Comparison of ENCODE assay signal across 18 cellular contexts in the genomic region with DNA sequence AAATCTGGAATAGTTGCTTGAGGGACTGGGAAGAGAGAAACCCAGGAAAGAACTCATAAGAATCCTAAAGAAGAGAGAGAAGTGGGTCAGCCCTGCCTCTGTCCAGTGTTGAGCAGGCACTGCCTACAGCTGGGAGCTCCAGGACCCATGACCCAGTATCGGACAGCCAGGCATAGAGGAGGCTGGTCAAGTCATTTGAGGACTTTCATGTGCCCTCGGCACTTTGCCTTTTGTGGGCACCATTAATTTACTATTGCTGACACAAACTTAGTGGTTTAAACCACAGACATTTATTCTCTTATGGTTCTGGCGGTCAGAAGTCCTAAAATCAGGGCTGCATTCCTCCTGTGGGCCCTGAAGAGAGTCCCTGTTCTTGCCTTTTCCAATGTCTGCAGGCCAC.
DNase-seq lines count a peak whose midpoint lies in the region; ATAC-seq and TF ChIP-seq lines count a peak whose summit lies in the region.
"Had no signal": no experiment of that assay in that cellular context is flagged by ENCODE, and none has a peak within 500 bp of the region (broad histone marks: within the 10 kb centered on the region; RNA-seq: fewer than 3 reads in every experiment).

No MANE protein-coding gene starts in this region.

- no peak overlapping the region for H2BK12ac ChIP-seq in H9 (ENCODE audit: insufficient read length, low read depth, low read length)

- no peak overlapping the region for H4K8ac ChIP-seq in H9 (replicated peaks; ENCODE audit: insufficient read length, low read depth, low read length)

- H3K56ac ChIP-seq in H9 (ENCODE audit: insufficient read length, low read depth, low read length), result no peak overlapping the region

- no peak overlapping the region; a peak in 1 of 5 replicates for H3K4me3 Mint-ChIP-seq in H9
- H3K4me3 Mint-ChIP-seq in CD14-positive monocyte, result no peak overlapping the region
- H3K4me3 Mint-ChIP-seq: CD4-positive, CD25-positive, alpha-beta regulatory T cell had no signal

- intact Hi-C loops in sciatic nerve (cut with DNase I) (no loop called here), CD14-positive monocyte (cut with micrococcal nuclease) (no loop called here)

- no peaks in the 10 kb centered on the region for H3K27me3 ChIP-seq in H9 (ENCODE audit: insufficient read depth, low read length)

- no peak overlapping the region for H4K91ac ChIP-seq in H9 (ENCODE audit: insufficient read length, low read depth, low read length)

- H3K27ac ChIP-seq in H9 (ENCODE audit: insufficient read length, low read depth, low read length), result no peak overlapping the region
- H3K27ac ChIP-seq: 22Rv1, BLaER1 had no signal

- H2BK15ac ChIP-seq in H9 (ENCODE audit: low read depth, low read length), result 0 out of 2 replicates have a peak overlapping the region, but pooled peaks have one; percentile 27

- no peaks in the 10 kb centered on the region for H3K23me2 ChIP-seq in H9 (ENCODE audit: insufficient read length, low read depth, low read length, poor library complexity, severe bottlenecking)

- H3K9ac ChIP-seq in H9 (ENCODE audit: extremely low read depth, insufficient read length, low read length), result no peak overlapping the region
- H3K9ac ChIP-seq: BLaER1 had no signal

- TF ChIP-seq CTCF in H9 (conservative IDR thresholded peaks at IDR 0.05), result no peak
- TF ChIP-seq CTCF in CD14-positive monocyte (IDR thresholded peaks at IDR 0.05), result no peak

- H2BK20ac ChIP-seq in H9 (ENCODE audit: low read depth, low read length, poor library complexity, severe bottlenecking), result no peak overlapping the region

- no peak overlapping the region for H3K14ac ChIP-seq in H9 (ENCODE audit: insufficient read depth, low read length)

- H3K79me2 ChIP-seq in H9 (ENCODE audit: insufficient read depth, low read length), result no peaks in the 10 kb centered on the region

- DNase-seq in H9 (no peak), SW480 (ENCODE audit: low spot score) (peak; percentile 16), fibroblast of peridontal ligament (ENCODE audit: extremely low read depth) (peak; percentile 43), sciatic nerve (ENCODE audit: low spot score) (no peak), CD14-positive monocyte (ENCODE audit: low spot score) (no peak), HuH-7.5 (ENCODE audit: low spot score) (no peak)
- no peak for DNase-seq in stimulated activated naive CD4-positive, alpha-beta T cell (lab: John Stamatoyannopoulos, UW)
- DNase-seq: AML-193; Calu3; CD4-positive, CD25-positive, alpha-beta regulatory T cell; DMS 273 treated with DMSO at 0.1 percent for 48 hours; DMS79; GOT3 had no signal

- peaks cover 2% of the 10 kb centered on the region; the same call in 1 of the 2 replicates for H3K27me3 Mint-ChIP-seq in H9 (ENCODE audit: low read depth)
- H3K27me3 Mint-ChIP-seq in CD14-positive monocyte (ENCODE audit: low read depth in 3 of 3), result peaks cover 5 to 10% (median 7%) of the 10 kb centered on the region in 3 donors
- H3K27me3 Mint-ChIP-seq: CD4-positive, CD25-positive, alpha-beta regulatory T cell had no signal

- H3K18ac ChIP-seq in H9 (ENCODE audit: insufficient read length, low read depth, low read length), result no peak overlapping the region

- H3K27ac Mint-ChIP-seq in H9 (no peak overlapping the region; a peak in 1 of 7 replicates), CD14-positive monocyte (no peak overlapping the region)
- H3K27ac Mint-ChIP-seq: CD4-positive, CD25-positive, alpha-beta regulatory T cell had no signal

- no peaks in the 10 kb centered on the region for H3K79me1 ChIP-seq in H9 (ENCODE audit: insufficient read depth, low read depth, low read length, poor library complexity, severe bottlenecking)

- no peak overlapping the region for H2BK5ac ChIP-seq in H9 (ENCODE audit: insufficient read length, low read length)

- no peaks in the 10 kb centered on the region for H3K9me3 ChIP-seq in H9 (ENCODE audit: control insufficient read depth, low read depth, low read length)
- H3K9me3 ChIP-seq: HAP-1 had no signal

- H3K9me3 Mint-ChIP-seq in H9 (peaks cover 0 to 1% of the 10 kb centered on the region in 2 experiments; a peak in 1 of 5 replicates), CD14-positive monocyte (peaks cover 0 to 5% (median 1%) of the 10 kb centered on the region in 7 donors)

- no CpG with 5 or more reads among the region's 3 CpGs for WGBS in H9 (ENCODE audit: extremely low coverage, insufficient read length, low lambda C conversion rate)

- peaks cover 0 to 12% of the 10 kb centered on the region in 2 experiments for H3K4me1 Mint-ChIP-seq in H9
- H3K4me1 Mint-ChIP-seq in CD14-positive monocyte, result no peaks in the 10 kb centered on the region
- H3K4me1 Mint-ChIP-seq: CD4-positive, CD25-positive, alpha-beta regulatory T cell had no signal

- no peak overlapping the region for H3K4ac ChIP-seq in H9 (ENCODE audit: low read depth, low read length)

- no peak overlapping the region for H3K4me2 ChIP-seq in H9 (ENCODE audit: insufficient read depth, insufficient read length, low read length)
- H3K4me2 ChIP-seq: BLaER1 had no signal

- no peak overlapping the region for H4K5ac ChIP-seq in H9 (ENCODE audit: insufficient read length, low read depth, low read length)

- no peak overlapping the region for H2BK120ac ChIP-seq in H9 (ENCODE audit: low read depth, low read length, poor library complexity, severe bottlenecking)

- no peaks in the 10 kb centered on the region for H3K36me3 Mint-ChIP-seq in H9 (ENCODE audit: insufficient read depth in 1 of 3, low read depth in 3 of 3)
- H3K36me3 Mint-ChIP-seq in CD14-positive monocyte, result no peaks in the 10 kb centered on the region
- H3K36me3 Mint-ChIP-seq: CD4-positive, CD25-positive, alpha-beta regulatory T cell had no signal

- H3K4me1 ChIP-seq in H9 (ENCODE audit: insufficient read depth, low read length), result no peaks in the 10 kb centered on the region
- H3K4me1 ChIP-seq: BLaER1, HAP-1 had no signal

- no peak overlapping the region for H2AFZ ChIP-seq in H9 (ENCODE audit: low read length)

- no peaks in the 10 kb centered on the region for H4K20me1 ChIP-seq in H9 (ENCODE audit: control insufficient read depth, insufficient read depth, insufficient read length)
- H4K20me1 ChIP-seq: BLaER1 had no signal

- ATAC-seq in sciatic nerve (peak; percentile 44), HG03460 (IDR thresholded peaks at IDR 0.05; ENCODE audit: unreplicated experiment) (no peak)
- ATAC-seq: HepG2 had no signal

- H2AK5ac ChIP-seq in H9 (ENCODE audit: insufficient read length, low read length), result no peak overlapping the region

- H3T11ph ChIP-seq in H9 (ENCODE audit: low read length), result no peak overlapping the region

- no peak overlapping the region for H3K23ac ChIP-seq in H9 (ENCODE audit: insufficient read length, low read depth, low read length)

Comparison
In these comparisons a context has a peak if more than half of its experiments do, and no peak if none do; other contexts are left out.
1. DNase-seq: peak in SW480 (single experiment) and fibroblast of peridontal ligament (single experiment); none in H9 (single experiment), sciatic nerve (single experiment), CD14-positive monocyte (single experiment), HuH-7.5 (single experiment) and stimulated activated naive CD4-positive, alpha-beta T cell (0 of 6).